24 cellular contexts compared by ENCODE assay signal in the genomic region with DNA sequence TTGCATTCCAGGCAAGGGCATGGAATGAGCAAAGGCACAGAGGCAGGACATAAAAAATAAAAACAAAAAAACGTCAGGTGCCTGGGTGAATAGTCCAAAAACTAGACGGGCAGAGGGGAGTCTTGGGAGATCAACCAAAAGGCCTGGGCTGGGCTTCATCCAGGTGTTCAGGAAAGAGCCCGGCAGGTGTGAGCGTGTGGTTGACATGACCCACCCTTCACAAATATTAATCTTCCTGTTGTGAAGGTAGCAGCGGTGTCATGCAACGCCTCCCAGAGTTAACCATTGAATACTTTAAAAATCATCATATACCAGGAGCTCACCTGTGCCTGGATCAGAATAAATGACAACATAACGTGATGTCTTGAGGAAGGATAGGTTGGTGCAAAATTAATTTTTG.
DNase-seq lines count a peak whose midpoint lies in the region; TF ChIP-seq lines count a peak whose summit lies in the region.
"Had no signal": no experiment of that assay in that cellular context is flagged by ENCODE, and none has a peak within 500 bp of the region (broad histone marks: within the 10 kb centered on the region; RNA-seq: fewer than 3 reads in every experiment).

No MANE protein-coding gene starts in this region.

- TF ChIP-seq EP300 in SK-N-SH (IDR thresholded peaks at IDR 0.05; ENCODE audit: borderline replicate concordance in 1 of 2, low read depth in 1 of 2, low read length in 1 of 2): no peak

- H3K79me2 ChIP-seq in SK-N-SH (ENCODE audit: insufficient read depth): peaks cover 3% of the 10 kb centered on the region

- CTCF ChIA-PET in SK-N-SH (lab: Yijun Ruan, JAX): interaction anchor here (1.2 kb wide), 1 partner anchor 41 kb away, joined by 3 read pairs; no protein-coding TSS in a partner anchor

- H3K4me2 ChIP-seq in SK-N-SH: no peak overlapping the region
- H3K4me2 ChIP-seq: A549 had no signal

- H3F3A ChIP-seq in SK-N-SH (replicated peaks; ENCODE audit: insufficient read depth): no peaks in the 10 kb centered on the region

- peak overlapping the region; percentile 31 for H3K27ac ChIP-seq in VCaP
- H3K27ac ChIP-seq in SK-N-SH (ENCODE audit: low read depth in 2 of 2, low read length in 1 of 2): no peak overlapping the region
- H3K27ac ChIP-seq: A549, coronary artery, spleen, tibial nerve had no signal

- POLR2A ChIA-PET in SK-N-SH (lab: Yijun Ruan, JAX): no interaction called here

- no peaks in the 10 kb centered on the region for H3K27me3 ChIP-seq in SK-N-SH (ENCODE audit: insufficient read depth)
- H3K27me3 ChIP-seq: tibial nerve had no signal

- 84% methylated on average over 7 of the region's 7 CpGs for WGBS in SK-N-SH (ENCODE audit: low lambda C conversion rate)

- TF ChIP-seq CTCF in VCaP (conservative IDR thresholded peaks at IDR 0.05) (no peak), SK-N-SH (IDR thresholded peaks at IDR 0.05) (no peak)

- DNase-seq in NCI-H2196 (lab: John Stamatoyannopoulos, UW; ENCODE audit: unreplicated experiment) (peak; percentile 4), NCI-H2196 treated with DMSO at 0.1 percent for 48 hours (lab: John Stamatoyannopoulos, UW; ENCODE audit: unreplicated experiment) (no peak), NCI-H510A (lab: John Stamatoyannopoulos, UW) (peak; percentile 89), SK-N-SH (no peak), hepatic stellate cell (ENCODE audit: low spot score) (no peak), RKO (ENCODE audit: low spot score) (no peak)
- no peak for DNase-seq in stimulated activated CD4-positive, alpha-beta T cell treated with anti-CD3 and anti-CD28 coated beads, Interleukin-2, amount 100 ng/mL, for 48 hours
- DNase-seq: activated CD4-positive, alpha-beta T cell treated with anti-CD3 and anti-CD28 coated beads for 1 hour; activated T-cell treated with anti-CD3 and anti-CD28 coated beads for 4 hours; anterior cingulate cortex; CD8-positive, alpha-beta memory T cell; DMS79; effector memory CD4-positive, alpha-beta T cell; erythroblast; GF-D8; NCI-H1105; NCI-H2227 treated with DMSO at 0.1 percent for 48 hours; posterior cingulate gyrus; right cardiac atrium; spleen had no signal

- no peak for TF ChIP-seq RAD21 in SK-N-SH (IDR thresholded peaks at IDR 0.05; ENCODE audit: low read length)

- peaks cover 4 to 10% of the 10 kb centered on the region in 2 experiments for H3K4me1 ChIP-seq in SK-N-SH (ENCODE audit: control insufficient read depth in 1 of 2, insufficient read depth in 2 of 2, low read depth in 1 of 2, low read length in 1 of 2)
- H3K4me1 ChIP-seq: spleen had no signal

- H3K36me3 ChIP-seq in SK-N-SH (replicated peaks in 1 of 2; ENCODE audit: control insufficient read depth in 1 of 2, insufficient read depth in 2 of 2, low read length in 1 of 2): peaks cover 15 to 32% of the 10 kb centered on the region in 2 experiments
- H3K36me3 ChIP-seq: spleen, tibial nerve had no signal

- H3K9ac ChIP-seq in SK-N-SH: no peak overlapping the region

- H3K4me3 ChIP-seq in SK-N-SH (ENCODE audit: low read depth in 2 of 2, low read length in 1 of 2): no peak overlapping the region
- H3K4me3 ChIP-seq: A549, coronary artery, spleen, tibial nerve had no signal

- no peaks in the 10 kb centered on the region for H3K9me2 ChIP-seq in SK-N-SH

- H2AFZ ChIP-seq in SK-N-SH (ENCODE audit: low read depth): no peak overlapping the region

- no peaks in the 10 kb centered on the region for H4K20me1 ChIP-seq in SK-N-SH (ENCODE audit: insufficient read depth)

- no peaks in the 10 kb centered on the region for H3K9me3 ChIP-seq in SK-N-SH
- H3K9me3 ChIP-seq: A549, spleen, tibial nerve had no signal

TF ChIP-seq in SK-N-SH, 30 proteins besides CTCF, POLR2A, EP300 and RAD21:
- no peak for TF ChIP-seq FOXM1 (IDR thresholded peaks at IDR 0.05; ENCODE audit: low read depth)
- no peak for TF ChIP-seq FOSL2 (IDR thresholded peaks at IDR 0.05; ENCODE audit: borderline replicate concordance, low read depth)
- TF ChIP-seq GABPA (IDR thresholded peaks at IDR 0.05; ENCODE audit: low read depth): no peak
- TF ChIP-seq, protein P1, sequence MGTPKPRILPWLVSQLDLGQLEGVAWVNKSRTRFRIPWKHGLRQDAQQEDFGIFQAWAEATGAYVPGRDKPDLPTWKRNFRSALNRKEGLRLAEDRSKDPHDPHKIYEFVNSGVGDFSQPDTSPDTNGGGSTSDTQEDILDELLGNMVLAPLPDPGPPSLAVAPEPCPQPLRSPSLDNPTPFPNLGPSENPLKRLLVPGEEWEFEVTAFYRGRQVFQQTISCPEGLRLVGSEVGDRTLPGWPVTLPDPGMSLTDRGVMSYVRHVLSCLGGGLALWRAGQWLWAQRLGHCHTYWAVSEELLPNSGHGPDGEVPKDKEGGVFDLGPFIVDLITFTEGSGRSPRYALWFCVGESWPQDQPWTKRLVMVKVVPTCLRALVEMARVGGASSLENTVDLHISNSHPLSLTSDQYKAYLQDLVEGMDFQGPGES (IDR thresholded peaks at IDR 0.05; ENCODE audit: low read depth, low read length): no peak
- TF ChIP-seq SMC3 (IDR thresholded peaks at IDR 0.05; ENCODE audit: low read depth, low read length): no peak
- no peak for TF ChIP-seq MAX (IDR thresholded peaks at IDR 0.05; ENCODE audit: low read depth)
- no peak for TF ChIP-seq RCOR1 (IDR thresholded peaks at IDR 0.05; ENCODE audit: low read length)
- TF ChIP-seq FOXJ3 (CRISPR knock-in tag; IDR thresholded peaks at IDR 0.05): no peak
- TF ChIP-seq NFIC (IDR thresholded peaks at IDR 0.05; ENCODE audit: borderline replicate concordance): no peak
- TF ChIP-seq MXI1 (IDR thresholded peaks at IDR 0.05; ENCODE audit: low read depth, low read length): no peak
- TF ChIP-seq JUND (IDR thresholded peaks at IDR 0.05): no peak
- TF ChIP-seq, protein P2, sequence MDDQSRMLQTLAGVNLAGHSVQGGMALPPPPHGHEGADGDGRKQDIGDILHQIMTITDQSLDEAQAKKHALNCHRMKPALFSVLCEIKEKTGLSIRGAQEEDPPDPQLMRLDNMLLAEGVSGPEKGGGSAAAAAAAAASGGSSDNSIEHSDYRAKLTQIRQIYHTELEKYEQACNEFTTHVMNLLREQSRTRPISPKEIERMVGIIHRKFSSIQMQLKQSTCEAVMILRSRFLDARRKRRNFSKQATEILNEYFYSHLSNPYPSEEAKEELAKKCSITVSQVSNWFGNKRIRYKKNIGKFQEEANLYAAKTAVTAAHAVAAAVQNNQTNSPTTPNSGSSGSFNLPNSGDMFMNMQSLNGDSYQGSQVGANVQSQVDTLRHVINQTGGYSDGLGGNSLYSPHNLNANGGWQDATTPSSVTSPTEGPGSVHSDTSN (IDR thresholded peaks at IDR 0.05): no peak
- no peak for TF ChIP-seq ELF1 (IDR thresholded peaks at IDR 0.05)
- no peak for TF ChIP-seq NRF1 (IDR thresholded peaks at IDR 0.05; ENCODE audit: low read depth, low read length)
- no peak for TF ChIP-seq EZH2phosphoT487 (IDR thresholded peaks at IDR 0.05; ENCODE audit: borderline replicate concordance, low read depth)
- no peak for TF ChIP-seq TEAD4 (IDR thresholded peaks at IDR 0.05; ENCODE audit: borderline replicate concordance, insufficient read depth)
- TF ChIP-seq SIN3A (IDR thresholded peaks at IDR 0.05; ENCODE audit: borderline replicate concordance, low read depth, low read length): no peak

Comparison
In these comparisons a context has a peak if more than half of its experiments do, and no peak if none do; other contexts are left out.
1. DNase-seq: peak in NCI-H2196 (single experiment) and NCI-H510A (single experiment); none in NCI-H2196 treated with DMSO at 0.1 percent for 48 hours (single experiment), SK-N-SH (single experiment), stimulated activated CD4-positive, alpha-beta T cell treated with anti-CD3 and anti-CD28 coated beads, Interleukin-2, amount 100 ng/mL, for 48 hours (0 of 2), hepatic stellate cell (single experiment) and RKO (single experiment).